Comparison of ENCODE assay signal across 10 cellular contexts in genomic region chr11:34055218-34056000, GRCh38. TPM values are rescaled to one million over a fixed set of nuclear protein-coding genes. Genes with fewer than 3 reads are reported as not detected.
DNase-seq lines count a peak whose midpoint lies in the region; ATAC-seq and TF ChIP-seq lines count a peak whose summit lies in the region.
"Had no signal": no experiment of that assay in that cellular context is flagged by ENCODE, and none has a peak within 500 bp of the region (broad histone marks: within the 10 kb centered on the region; RNA-seq: fewer than 3 reads in every experiment).

No MANE protein-coding gene starts in this region.

- no peaks in the 10 kb centered on the region for H3K9me2 ChIP-seq in OCI-LY7 (ENCODE audit: insufficient read depth, low read length)

- no peaks in the 10 kb centered on the region for H3K9me3 ChIP-seq in OCI-LY7 (ENCODE audit: low read length)
- H3K9me3 ChIP-seq in endocrine pancreas (ENCODE audit: control insufficient read depth, low read length): no peaks in the 10 kb centered on the region
- H3K9me3 ChIP-seq: SJCRH30 had no signal

- peaks cover 88% of the 10 kb centered on the region for H3K79me2 ChIP-seq in OCI-LY7 (ENCODE audit: insufficient read depth, low read depth, low read length)

- BruUV-seq in OCI-LY7 (replicated peaks; lab: Mats Ljungman, UMichigan): no TSS peak

- no peak overlapping the region for H2AFZ ChIP-seq in OCI-LY7 (ENCODE audit: low read length)

- no peak overlapping the region for H3K27ac ChIP-seq in OCI-LY7 (ENCODE audit: low read depth, low read length, poor library complexity, severe bottlenecking)
- H3K27ac ChIP-seq: SJCRH30 had no signal

- H3K36me3 ChIP-seq in OCI-LY7 (ENCODE audit: insufficient read depth, low read length) (peaks cover 83% of the 10 kb centered on the region), endocrine pancreas (ENCODE audit: control insufficient read depth, insufficient read depth, low read length) (no peaks in the 10 kb centered on the region)

- no peak overlapping the region for H3K9ac ChIP-seq in endocrine pancreas (ENCODE audit: control insufficient read depth, insufficient read depth, low read length)

- POLR2A ChIA-PET in OCI-LY7 (lab: Charles Lee): interaction anchor here (0.7 to 4.0 kb wide), 3 partner anchors 9 to 680 kb away, joined by 3 to 20 read pairs (median 5); no protein-coding TSS in a partner anchor

- peaks cover 44% of the 10 kb centered on the region for H3K4me1 Mint-ChIP-seq in T-helper 2 cell treated with Interferon-gamma antibody and Interleukin-4, amounts not matched to agents 5 μg/mL and 100 μg/mL, for 36 hours (ENCODE audit: low read depth)
- peaks cover 37% of the 10 kb centered on the region for H3K4me1 Mint-ChIP-seq in progenitor cell of endocrine pancreas (ENCODE audit: low read depth)

- TF ChIP-seq CTCF in OCI-LY7 (conservative IDR thresholded peaks at IDR 0.05; ENCODE audit: low read length): no peak
- TF ChIP-seq CTCF in progenitor cell of endocrine pancreas (IDR thresholded peaks at IDR 0.05; ENCODE audit: unreplicated experiment): no peak

- CTCF ChIA-PET in OCI-LY7 (lab: Charles Lee; ENCODE audit: unreplicated experiment): interaction anchor here (0.5 kb wide), 1 partner anchor 102 kb away, joined by 3 read pairs; no protein-coding TSS in a partner anchor

- no peak for ATAC-seq in GM18519 (IDR thresholded peaks at IDR 0.05; ENCODE audit: low FRiP score, unreplicated experiment)

- H4K20me1 ChIP-seq in OCI-LY7 (ENCODE audit: insufficient read depth, low read length): peaks cover 52% of the 10 kb centered on the region

- H3K4me1 ChIP-seq in OCI-LY7 (ENCODE audit: insufficient read depth, low read length, poor library complexity, severe bottlenecking): peaks cover 44% of the 10 kb centered on the region
- H3K4me1 ChIP-seq in endocrine pancreas (ENCODE audit: control insufficient read depth, insufficient read depth, low read length): peaks cover 30% of the 10 kb centered on the region

- H3K27me3 Mint-ChIP-seq in T-helper 2 cell treated with Interferon-gamma antibody and Interleukin-4, amounts not matched to agents 5 μg/mL and 100 μg/mL, for 36 hours (ENCODE audit: low read depth): no peaks in the 10 kb centered on the region
- no peaks in the 10 kb centered on the region for H3K27me3 Mint-ChIP-seq in progenitor cell of endocrine pancreas

- no peaks in the 10 kb centered on the region for H3K9me3 Mint-ChIP-seq in T-helper 2 cell treated with Interferon-gamma antibody and Interleukin-4, amounts not matched to agents 5 μg/mL and 100 μg/mL, for 36 hours
- H3K9me3 Mint-ChIP-seq in progenitor cell of endocrine pancreas (ENCODE audit: low read depth): no peaks in the 10 kb centered on the region

- intact Hi-C loops in OCI-LY7 (cut with micrococcal nuclease; ENCODE audit: unreplicated experiment): loop anchor here (10.0 kb wide), 1 partner anchor 1161 kb away; the partner anchor contains the start of gene QSER1

- DNase-seq in T-helper 2 cell treated with Interferon-gamma antibody and Interleukin-4, amounts not matched to agents 5 μg/mL and 100 μg/mL, for 36 hours (ENCODE audit: low spot score): no peak
- DNase-seq in T-helper 2 cell (no peak), OCI-LY7 (ENCODE audit: low spot score) (no peak), progenitor cell of endocrine pancreas (ENCODE audit: low spot score, unreplicated experiment) (no peak), HT-29 (ENCODE audit: low spot score) (no peak), AG20443 (ENCODE audit: low spot score) (no peak)
- DNase-seq: SJCRH30, substantia nigra had no signal

- H3K4me2 ChIP-seq in OCI-LY7 (ENCODE audit: low read length): peak overlapping the region; percentile 88

- peaks cover 41% of the 10 kb centered on the region for H3K36me3 Mint-ChIP-seq in T-helper 2 cell treated with Interferon-gamma antibody and Interleukin-4, amounts not matched to agents 5 μg/mL and 100 μg/mL, for 36 hours (ENCODE audit: low read depth)
- H3K36me3 Mint-ChIP-seq in progenitor cell of endocrine pancreas (ENCODE audit: insufficient read depth): peaks cover 23% of the 10 kb centered on the region

- H3K4me3 Mint-ChIP-seq in T-helper 2 cell treated with Interferon-gamma antibody and Interleukin-4, amounts not matched to agents 5 μg/mL and 100 μg/mL, for 36 hours: peak overlapping the region; percentile 56
- H3K4me3 Mint-ChIP-seq in progenitor cell of endocrine pancreas (ENCODE audit: low read depth): peak overlapping the region; percentile 63

- H3K27me3 ChIP-seq in endocrine pancreas (ENCODE audit: control insufficient read depth, insufficient read depth, low read length): no peaks in the 10 kb centered on the region
- H3K27me3 ChIP-seq: SJCRH30 had no signal

- peak overlapping the region; percentile 15 for H3K27ac Mint-ChIP-seq in T-helper 2 cell treated with Interferon-gamma antibody and Interleukin-4, amounts not matched to agents 5 μg/mL and 100 μg/mL, for 36 hours
- H3K27ac Mint-ChIP-seq in progenitor cell of endocrine pancreas: peak overlapping the region; percentile 84

- H3K4me3 ChIP-seq in OCI-LY7 (ENCODE audit: low read depth, low read length, poor library complexity, severe bottlenecking) (peak overlapping the region; percentile 90), endocrine pancreas (ENCODE audit: control insufficient read depth, insufficient read depth, low read length) (peak overlapping the region; percentile 74)
- H3K4me3 ChIP-seq: SJCRH30 had no signal

RNA-seq across cellular contexts. Expression of gene CAPRIN1, which starts 3.9 kb away (rescaled TPM):
- 259 and 260 TPM in 2 replicates for total RNA-seq in OCI-LY7 (2014; rRNA removed; shearing (Covaris generic))
- total RNA-seq in OCI-LY7 (2022) (286 and 298 TPM in 2 replicates), progenitor cell of endocrine pancreas (317 and 325 TPM in 2 replicates)
- 360 and 372 TPM in 2 replicates for total RNA-seq in HT-29 (2014; rRNA removed; shearing (Covaris generic))

RNA-seq across cellular contexts. Expression of gene NAT10, which starts 50.0 kb away (rescaled TPM):
- 62.5 and 64.9 TPM in 2 replicates for total RNA-seq in OCI-LY7 (2014; rRNA removed; shearing (Covaris generic))
- total RNA-seq in OCI-LY7 (2022) (94.2 and 120 TPM in 2 replicates), progenitor cell of endocrine pancreas (59.2 and 64.5 TPM in 2 replicates)
- 49.7 and 51.8 TPM in 2 replicates for total RNA-seq in HT-29 (2014; rRNA removed; shearing (Covaris generic))
